ENCODE assay signal across 8 cellular contexts in the genomic region with DNA sequence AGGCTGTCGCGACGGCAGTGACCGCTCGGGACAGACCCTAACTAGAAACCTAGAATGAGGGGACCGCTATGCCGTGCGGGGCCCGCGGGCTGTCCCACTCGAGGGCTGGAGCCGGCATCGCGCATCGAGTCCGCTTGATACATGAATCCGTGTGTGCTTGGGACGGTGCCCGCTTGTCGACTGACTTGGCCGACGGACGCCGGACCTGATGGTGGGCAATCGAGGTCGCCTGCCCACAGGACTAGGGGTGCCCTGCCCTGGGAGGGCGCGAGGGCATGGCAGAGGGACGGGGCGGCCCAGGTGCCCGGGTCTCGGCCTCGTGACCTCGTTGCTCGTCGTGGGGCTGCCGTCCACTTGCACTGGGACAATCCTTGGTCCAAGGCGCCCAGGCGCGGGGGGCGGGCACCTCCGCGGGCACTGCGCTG. TPM values are rescaled to one million over a fixed set of nuclear protein-coding genes. Genes with fewer than 3 reads are reported as not detected.
DNase-seq lines count a peak whose midpoint lies in the region; TF ChIP-seq lines count a peak whose summit lies in the region.

No MANE protein-coding gene starts in this region.

- TF ChIP-seq CTCF in breast epithelium (IDR thresholded peaks at IDR 0.05) (no peak), lower leg skin (IDR thresholded peaks at IDR 0.05) (no peak)

- H3K9me3 ChIP-seq in breast epithelium (no peaks in the 10 kb centered on the region), stomach smooth muscle (ENCODE audit: control insufficient read depth in 2 of 2, low read length in 2 of 2) (no peaks in the 10 kb centered on the region)

- 2% methylated on average over 27 to 39 of the region's 44 CpGs for WGBS in lower leg skin, 2 donors

- H3K27ac ChIP-seq in breast epithelium (peak overlapping the region; percentile 100), stomach smooth muscle (ENCODE audit: low read length) (peak overlapping the region; percentile 100)

- DNase-seq in activated T-cell treated with anti-CD3 and anti-CD28 coated beads for 24 hours (ENCODE audit: low read depth) (peak; percentile 46), RPMI7951 (ENCODE audit: low read depth) (peak; percentile 67), breast epithelium (ENCODE audit: low spot score in 2 of 2) (peak; percentile 73 to 76), lower leg skin (ENCODE audit: low spot score in 2 of 2) (peak; percentile 70 to 96), head of caudate nucleus (no peak), NCI-H1436 (lab: John Stamatoyannopoulos, UW) (no peak)
- no peak for DNase-seq in activated T-cell treated with anti-CD3 and anti-CD28 coated beads, Interleukin-2, amount 50 U/mL, for 48 hours

- H3K27me3 ChIP-seq in breast epithelium (no peaks in the 10 kb centered on the region), stomach smooth muscle (ENCODE audit: control insufficient read depth in 1 of 2, insufficient read depth in 2 of 2, low read length in 2 of 2) (no peaks in the 10 kb centered on the region)

- peak overlapping the region; percentile 98 to 99 for H3K9ac ChIP-seq in stomach smooth muscle (ENCODE audit: low read length in 2 of 2)

- intact Hi-C loops in breast epithelium (cut with DNase I; ENCODE audit: low total_unique reads), result no loop called here
- intact Hi-C loops in lower leg skin (cut with DNase I; ENCODE audit: low total_unique reads), result no loop called here
- intact Hi-C loops in head of caudate nucleus (cut with DNase I), result loop anchor here (1.0 to 2.0 kb wide), 3 partner anchors 21 to 45 kb away; no protein-coding TSS in a partner anchor

- peaks cover 6% of the 10 kb centered on the region in 2 donors for H3K4me1 ChIP-seq in breast epithelium
- H3K4me1 ChIP-seq in stomach smooth muscle (ENCODE audit: control insufficient read depth, insufficient read depth, low read length), result peaks cover 52% of the 10 kb centered on the region

- H3K36me3 ChIP-seq in breast epithelium (no peaks in the 10 kb centered on the region), stomach smooth muscle (ENCODE audit: control insufficient read depth in 2 of 2, insufficient read depth in 2 of 2, low read length in 2 of 2) (peaks cover 9 to 11% of the 10 kb centered on the region in 2 donors)

- peak; percentile 15 for TF ChIP-seq POLR2A in breast epithelium (IDR thresholded peaks at IDR 0.05)
- TF ChIP-seq POLR2A in lower leg skin (IDR thresholded peaks at IDR 0.05), result peak in 1 of 2 donors; percentile 31

- H3K4me3 ChIP-seq in breast epithelium (peak overlapping the region; percentile 96 to 100 (median 100)), lower leg skin (ENCODE audit: low read depth, poor library complexity, severe bottlenecking) (peak overlapping the region; percentile 46), stomach smooth muscle (ENCODE audit: low read length in 2 of 2) (peak overlapping the region; percentile 82 to 93)

RNA-seq across cellular contexts. Expression of gene PTMA, which starts 0.7 kb away (rescaled TPM):
- total RNA-seq in RPMI7951 (2014; rRNA removed; shearing (Covaris generic)), result 1,433 and 1,788 TPM in 2 replicates
- total RNA-seq in breast epithelium (1,000 to 10,000 TPM in 1 of 3 donors, 100 to 1,000 TPM in 2; 678 to 1,077 (median 956) TPM), lower leg skin (1,000 to 10,000 TPM in 2 of 4 donors, 100 to 1,000 TPM in 2; 811 to 1,206 (median 976) TPM)

Comparison
In these comparisons a context has a peak if more than half of its experiments do, and no peak if none do; other contexts are left out.
1. DNase-seq: peak in activated T-cell treated with anti-CD3 and anti-CD28 coated beads for 24 hours (single experiment), RPMI7951 (single experiment), breast epithelium (2 of 2) and lower leg skin (2 of 2); none in activated T-cell treated with anti-CD3 and anti-CD28 coated beads, Interleukin-2, amount 50 U/mL, for 48 hours (0 of 2), head of caudate nucleus (0 of 42) and NCI-H1436 (single experiment).
2. H3K4me3 ChIP-seq: peak in every context shown above with its lines; median percentile 100 in breast epithelium; 88 in stomach smooth muscle; 46 in lower leg skin.